In genomic region chr12:71551529-71551928, GRCh38 we compare ENCODE assay signal across 9 cellular contexts.
DNase-seq lines count a peak whose midpoint lies in the region; ATAC-seq and TF ChIP-seq lines count a peak whose summit lies in the region.
"Had no signal": no experiment of that assay in that cellular context is flagged by ENCODE, and none has a peak within 500 bp of the region (broad histone marks: within the 10 kb centered on the region; RNA-seq: fewer than 3 reads in every experiment).

No MANE protein-coding gene starts in this region.

- H3F3A ChIP-seq in SK-N-SH (replicated peaks; ENCODE audit: insufficient read depth), result peaks cover 9% of the 10 kb centered on the region

- peak; percentile 20 for DNase-seq in AG09309 (ENCODE audit: low read depth)
- peak; percentile 37 for DNase-seq in H4 (ENCODE audit: low spot score)
- peak; percentile 22 for DNase-seq in SK-N-SH
- DNase-seq in iris pigment epithelial cell (ENCODE audit: low read depth), result peak; percentile 27
- no peak for DNase-seq in T-helper 2 cell
- DNase-seq in effector memory CD4-positive, alpha-beta T cell, result no peak
- no peak for DNase-seq in T-helper 17 cell
- DNase-seq: foreskin melanocyte had no signal

- WGBS in SK-N-SH (ENCODE audit: low lambda C conversion rate), result 74% methylated on average over 3 of the region's 3 CpGs

- H3K4me2 ChIP-seq in SK-N-SH, result no peak overlapping the region

- H3K27ac ChIP-seq in SK-N-SH (ENCODE audit: low read depth in 2 of 2, low read length in 1 of 2), result no peak overlapping the region
- no peak overlapping the region for H3K27ac ChIP-seq in effector memory CD4-positive, alpha-beta T cell (ENCODE audit: insufficient read depth, low read length, poor library complexity, severe bottlenecking)

- peaks cover 5% of the 10 kb centered on the region for H3K27me3 Mint-ChIP-seq in T-helper 17 cell

- peak; percentile 55 for TF ChIP-seq CTCF in AG09309 (IDR thresholded peaks at IDR 0.05; ENCODE audit: control insufficient read depth, insufficient read depth, low read depth, low read length, missing control alignments)
- peak; percentile 58 for TF ChIP-seq CTCF in SK-N-SH (IDR thresholded peaks at IDR 0.05)

- no peaks in the 10 kb centered on the region for H3K79me2 ChIP-seq in SK-N-SH (ENCODE audit: insufficient read depth)

- TF ChIP-seq RAD21 in SK-N-SH (IDR thresholded peaks at IDR 0.05; ENCODE audit: low read length), result peak; percentile 81

- H4K20me1 ChIP-seq in SK-N-SH (ENCODE audit: insufficient read depth), result no peaks in the 10 kb centered on the region

- no peak overlapping the region for H2AFZ ChIP-seq in SK-N-SH (ENCODE audit: low read depth)

- no peaks in the 10 kb centered on the region for H3K36me3 ChIP-seq in SK-N-SH (replicated peaks in 1 of 2; ENCODE audit: control insufficient read depth in 1 of 2, insufficient read depth in 2 of 2, low read length in 1 of 2)
- no peaks in the 10 kb centered on the region for H3K36me3 ChIP-seq in effector memory CD4-positive, alpha-beta T cell (ENCODE audit: control insufficient read depth, insufficient read depth, low read length)

- no peak for TF ChIP-seq EP300 in SK-N-SH (IDR thresholded peaks at IDR 0.05; ENCODE audit: borderline replicate concordance in 1 of 2, low read depth in 1 of 2, low read length in 1 of 2)

- no peaks in the 10 kb centered on the region for H3K27me3 ChIP-seq in SK-N-SH (ENCODE audit: insufficient read depth)
- no peaks in the 10 kb centered on the region for H3K27me3 ChIP-seq in effector memory CD4-positive, alpha-beta T cell (replicated peaks; ENCODE audit: control insufficient read depth, insufficient read depth, low read length, poor library complexity, severe bottlenecking)

- no peak overlapping the region for H3K4me3 ChIP-seq in AG09309 (ENCODE audit: control insufficient read depth, low read depth, low read length)
- H3K4me3 ChIP-seq in SK-N-SH (ENCODE audit: low read depth in 2 of 2, low read length in 1 of 2), result no peak overlapping the region
- no peak overlapping the region for H3K4me3 ChIP-seq in effector memory CD4-positive, alpha-beta T cell (ENCODE audit: insufficient read depth, low read depth, low read length, poor library complexity, severe bottlenecking)

- H3K4me1 Mint-ChIP-seq in T-helper 17 cell, result no peaks in the 10 kb centered on the region

- no peak overlapping the region for H3K4me3 Mint-ChIP-seq in T-helper 17 cell

- H3K9ac ChIP-seq in SK-N-SH, result no peak overlapping the region

- POLR2A ChIA-PET in SK-N-SH (lab: Yijun Ruan, JAX), result no interaction called here

- no peaks in the 10 kb centered on the region; a peak in 1 of 4 replicates for H3K4me1 ChIP-seq in SK-N-SH (ENCODE audit: control insufficient read depth in 1 of 2, insufficient read depth in 2 of 2, low read depth in 1 of 2, low read length in 1 of 2)
- no peaks in the 10 kb centered on the region for H3K4me1 ChIP-seq in effector memory CD4-positive, alpha-beta T cell (ENCODE audit: control insufficient read depth, insufficient read depth, low read length, poor library complexity, severe bottlenecking)

- ATAC-seq in HG02938 (IDR thresholded peaks at IDR 0.05; ENCODE audit: unreplicated experiment), result no peak
- ATAC-seq in T-helper 17 cell, result no peak

- no peak overlapping the region for H3K27ac Mint-ChIP-seq in T-helper 17 cell

- no peaks in the 10 kb centered on the region for H3K36me3 Mint-ChIP-seq in T-helper 17 cell (ENCODE audit: low read depth)

- H3K9me2 ChIP-seq in SK-N-SH, result no peaks in the 10 kb centered on the region

- CTCF ChIA-PET in SK-N-SH (lab: Yijun Ruan, JAX), result interaction anchor here (0.6 to 7.2 kb wide), 30 partner anchors 8 to 335 kb away, joined by 3 to 86 read pairs (median 4); partner anchors contain the start of genes LGR5 and RAB21

- H3K9me3 ChIP-seq in SK-N-SH, result no peaks in the 10 kb centered on the region
- no peaks in the 10 kb centered on the region for H3K9me3 ChIP-seq in effector memory CD4-positive, alpha-beta T cell (ENCODE audit: control insufficient read depth, low read length)
- no peaks in the 10 kb centered on the region for H3K9me3 ChIP-seq in T-helper 17 cell (ENCODE audit: control insufficient read depth, low read length, poor library complexity, severe bottlenecking)

TF ChIP-seq in SK-N-SH, 30 proteins besides CTCF, POLR2A, EP300 and RAD21:
- TF ChIP-seq JUND (IDR thresholded peaks at IDR 0.05), result no peak
- TF ChIP-seq EZH2phosphoT487 (IDR thresholded peaks at IDR 0.05; ENCODE audit: borderline replicate concordance, low read depth), result no peak
- TF ChIP-seq TCF12 (IDR thresholded peaks at IDR 0.05), result no peak
- peak; percentile 61 for TF ChIP-seq SMC3 (IDR thresholded peaks at IDR 0.05; ENCODE audit: low read depth, low read length)
- TF ChIP-seq, protein P1, sequence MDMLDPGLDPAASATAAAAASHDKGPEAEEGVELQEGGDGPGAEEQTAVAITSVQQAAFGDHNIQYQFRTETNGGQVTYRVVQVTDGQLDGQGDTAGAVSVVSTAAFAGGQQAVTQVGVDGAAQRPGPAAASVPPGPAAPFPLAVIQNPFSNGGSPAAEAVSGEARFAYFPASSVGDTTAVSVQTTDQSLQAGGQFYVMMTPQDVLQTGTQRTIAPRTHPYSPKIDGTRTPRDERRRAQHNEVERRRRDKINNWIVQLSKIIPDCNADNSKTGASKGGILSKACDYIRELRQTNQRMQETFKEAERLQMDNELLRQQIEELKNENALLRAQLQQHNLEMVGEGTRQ (IDR thresholded peaks at IDR 0.05; ENCODE audit: borderline replicate concordance, low read depth, low read length), result no peak
- 0 out of 2 replicates have a peak, but pooled peaks have one; percentile 5 for TF ChIP-seq NRF1 (IDR thresholded peaks at IDR 0.05; ENCODE audit: low read depth, low read length)
- no peak for TF ChIP-seq YY1 (IDR thresholded peaks at IDR 0.05; ENCODE audit: low read depth)
- TF ChIP-seq, protein P2, sequence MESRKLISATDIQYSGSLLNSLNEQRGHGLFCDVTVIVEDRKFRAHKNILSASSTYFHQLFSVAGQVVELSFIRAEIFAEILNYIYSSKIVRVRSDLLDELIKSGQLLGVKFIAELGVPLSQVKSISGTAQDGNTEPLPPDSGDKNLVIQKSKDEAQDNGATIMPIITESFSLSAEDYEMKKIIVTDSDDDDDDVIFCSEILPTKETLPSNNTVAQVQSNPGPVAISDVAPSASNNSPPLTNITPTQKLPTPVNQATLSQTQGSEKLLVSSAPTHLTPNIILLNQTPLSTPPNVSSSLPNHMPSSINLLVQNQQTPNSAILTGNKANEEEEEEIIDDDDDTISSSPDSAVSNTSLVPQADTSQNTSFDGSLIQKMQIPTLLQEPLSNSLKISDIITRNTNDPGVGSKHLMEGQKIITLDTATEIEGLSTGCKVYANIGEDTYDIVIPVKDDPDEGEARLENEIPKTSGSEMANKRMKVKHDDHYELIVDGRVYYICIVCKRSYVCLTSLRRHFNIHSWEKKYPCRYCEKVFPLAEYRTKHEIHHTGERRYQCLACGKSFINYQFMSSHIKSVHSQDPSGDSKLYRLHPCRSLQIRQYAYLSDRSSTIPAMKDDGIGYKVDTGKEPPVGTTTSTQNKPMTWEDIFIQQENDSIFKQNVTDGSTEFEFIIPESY (IDR thresholded peaks at IDR 0.05; ENCODE audit: borderline replicate concordance, low read depth), result no peak
- no peak for TF ChIP-seq TEAD4 (IDR thresholded peaks at IDR 0.05; ENCODE audit: borderline replicate concordance, insufficient read depth)
- no peak for TF ChIP-seq ELF1 (IDR thresholded peaks at IDR 0.05)
- no peak for TF ChIP-seq MXI1 (IDR thresholded peaks at IDR 0.05; ENCODE audit: low read depth, low read length)
- TF ChIP-seq, protein P3, sequence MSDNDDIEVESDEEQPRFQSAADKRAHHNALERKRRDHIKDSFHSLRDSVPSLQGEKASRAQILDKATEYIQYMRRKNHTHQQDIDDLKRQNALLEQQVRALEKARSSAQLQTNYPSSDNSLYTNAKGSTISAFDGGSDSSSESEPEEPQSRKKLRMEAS (IDR thresholded peaks at IDR 0.05; ENCODE audit: low read depth), result no peak

Comparison
In these comparisons a context has a peak if more than half of its experiments do, and no peak if none do; other contexts are left out.
1. DNase-seq: peak in AG09309 (single experiment), H4 (single experiment), SK-N-SH (single experiment) and iris pigment epithelial cell (single experiment); none in T-helper 2 cell (0 of 5), effector memory CD4-positive, alpha-beta T cell (0 of 3) and T-helper 17 cell (0 of 3).